In the genomic region with DNA sequence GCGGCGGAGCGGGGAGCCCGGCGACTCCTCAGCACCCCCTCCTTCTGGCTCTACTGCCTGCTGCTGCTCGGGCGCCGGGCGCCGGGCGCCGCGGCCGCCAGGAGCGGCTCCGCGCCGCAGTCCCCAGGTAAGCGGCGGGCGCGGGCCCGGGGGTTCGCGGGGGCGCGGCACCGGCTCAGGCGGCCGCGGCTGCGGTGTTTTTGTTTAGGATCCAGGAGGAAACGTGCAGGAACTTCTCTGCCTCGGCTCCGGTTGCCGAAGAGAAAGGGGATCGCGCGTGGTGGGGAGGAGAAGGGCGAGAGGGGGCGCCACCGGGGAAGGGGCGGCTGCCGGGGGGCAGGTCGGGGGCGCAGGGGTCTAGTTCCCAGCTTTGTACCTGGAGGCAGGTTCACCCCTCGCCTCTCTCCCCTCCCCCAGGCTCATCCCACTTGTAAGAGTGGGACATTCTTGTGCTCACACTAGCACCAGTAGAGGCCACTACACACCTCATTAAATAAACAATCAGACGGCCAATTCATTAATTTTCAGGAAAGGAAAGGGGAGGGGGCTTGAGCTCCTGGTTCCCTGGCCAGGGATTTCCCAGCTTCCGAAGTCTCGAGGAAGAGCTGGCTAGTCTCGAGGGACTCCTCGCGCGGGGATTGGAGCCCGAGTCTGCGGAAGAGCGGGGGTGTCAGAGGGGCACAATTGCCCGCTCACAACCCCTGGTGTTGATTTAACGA, we compare ENCODE assay signal across 8 cellular contexts. TPM values are rescaled to one million over a fixed set of nuclear protein-coding genes. Genes with fewer than 3 reads are reported as not detected.
DNase-seq lines count a peak whose midpoint lies in the region; ATAC-seq and TF ChIP-seq lines count a peak whose summit lies in the region.

No MANE protein-coding gene starts in this region.

- peak; percentile 24 for ATAC-seq in left colon
- no peak for ATAC-seq in HG03025 (IDR thresholded peaks at IDR 0.05; ENCODE audit: low FRiP score, unreplicated experiment)

- H3K4me3 ChIP-seq in WERI-Rb-1 (ENCODE audit: low read depth, low read length), result peak overlapping the region; percentile 89
- H3K4me3 ChIP-seq in coronary artery, result peak overlapping the region; percentile 88

- H3K9me3 ChIP-seq in WERI-Rb-1 (ENCODE audit: severe bottlenecking), result no peaks in the 10 kb centered on the region

- DNase-seq in DMS 273 treated with DMSO at 0.1 percent for 48 hours (lab: John Stamatoyannopoulos, UW) (peak; percentile 14), H4 (ENCODE audit: low spot score) (peak; percentile 38), NCI-H1694 (lab: John Stamatoyannopoulos, UW) (peak; percentile 25), WERI-Rb-1 (peak; percentile 77), coronary artery (ENCODE audit: low spot score) (peak; percentile 73), left colon (peak; percentile 63 to 69)
- peak; percentile 21 to 31 for DNase-seq in stimulated activated CD4-positive, alpha-beta T cell treated with anti-CD3 and anti-CD28 coated beads, Interleukin-2, amount 100 ng/mL, for 24 hours

- peaks cover 7% of the 10 kb centered on the region for H3K36me3 ChIP-seq in WERI-Rb-1

- intact Hi-C loops in left colon (cut with DNase I, micrococcal nuclease), result no loop called here

- H3K27ac ChIP-seq in WERI-Rb-1 (peak overlapping the region; percentile 92), coronary artery (peak overlapping the region; percentile 47 to 92)

- TF ChIP-seq CTCF in WERI-Rb-1 (IDR thresholded peaks at IDR 0.05; ENCODE audit: low read depth, low read length) (0 out of 2 replicates have a peak, but pooled peaks have one; percentile 10), coronary artery (IDR thresholded peaks at IDR 0.05) (no peak)

- H3K27me3 ChIP-seq in WERI-Rb-1 (ENCODE audit: insufficient read depth, low read depth, severe bottlenecking), result no peaks in the 10 kb centered on the region

RNA-seq across cellular contexts. Expression of a gene that starts 0.6 kb away (rescaled TPM):
- total RNA-seq in H4 (2014; rRNA removed; shearing (Covaris generic)), result 40.2 and 47.7 TPM in 2 replicates
- 100 to 1,000 TPM; 129 to 202 TPM for total RNA-seq in left colon

Comparison
In these comparisons a context has a peak if more than half of its experiments do, and no peak if none do; other contexts are left out.
1. DNase-seq: peak in every context shown above with its lines; median percentile 77 in WERI-Rb-1; 73 in coronary artery; 66 in left colon; 38 in H4; 26 in stimulated activated CD4-positive, alpha-beta T cell treated with anti-CD3 and anti-CD28 coated beads, Interleukin-2, amount 100 ng/mL, for 24 hours; 25 in NCI-H1694; 14 in DMS 273 treated with DMSO at 0.1 percent for 48 hours.